In genomic region chr16:3264137-3265036, GRCh38 we compare ENCODE assay signal across 1 cellular context.
A peak's percentile ranks its signal among the peaks of the same experiment; 100 is the strongest.
TF ChIP-seq lines count a peak whose summit lies in the region.

No MANE protein-coding gene starts in this region.

TF ChIP-seq in GM12878, 131 proteins besides CTCF, POLR2A, EP300 and RAD21 (continued from another document):
- no peak for TF ChIP-seq ATF2 (IDR thresholded peaks at IDR 0.05; ENCODE audit: low read length)
- TF ChIP-seq POLR2AphosphoS5 (IDR thresholded peaks at IDR 0.05; ENCODE audit: low read length), result peak; percentile 70
- TF ChIP-seq PML (IDR thresholded peaks at IDR 0.05; ENCODE audit: low read length), result no peak
- peak; percentile 61; the same call in 1 of the 2 replicates for TF ChIP-seq CREM (IDR thresholded peaks at IDR 0.05; ENCODE audit: low read depth)
- no peak for TF ChIP-seq TCF12 (IDR thresholded peaks at IDR 0.05; ENCODE audit: low read depth, low read length)
- TF ChIP-seq SMAD1 (IDR thresholded peaks at IDR 0.05; ENCODE audit: low read depth, partially characterized antibody), result no peak
- 0 out of 2 replicates have a peak, but pooled peaks have one; percentile 70 for TF ChIP-seq GATAD2B (conservative IDR thresholded peaks at IDR 0.05; ENCODE audit: low read depth)
- 0 out of 2 replicates have a peak, but pooled peaks have one; percentile 27 for TF ChIP-seq ZNF217 (IDR thresholded peaks at IDR 0.05)
- peak; percentile 61; the same call in 1 of the 2 replicates for TF ChIP-seq RAD51 (IDR thresholded peaks at IDR 0.05)
- TF ChIP-seq SUZ12 (IDR thresholded peaks at IDR 0.05; ENCODE audit: unreplicated experiment), result no peak
- no peak for TF ChIP-seq HDAC6 (IDR thresholded peaks at IDR 0.05; ENCODE audit: unreplicated experiment)
- TF ChIP-seq SRF (IDR thresholded peaks at IDR 0.05; ENCODE audit: low read depth in 2 of 2, low read length in 2 of 2), result peak; percentile 28 to 74; a peak in 3 of 4 replicates
- TF ChIP-seq MTA2 (IDR thresholded peaks at IDR 0.05; ENCODE audit: low read depth), result no peak
- 0 out of 2 replicates have a peak, but pooled peaks have one; percentile 24 for TF ChIP-seq ZNF24 (IDR thresholded peaks at IDR 0.05)
- TF ChIP-seq IRF3 (IDR thresholded peaks at IDR 0.05), result peak; percentile 72; the same call in 1 of the 2 replicates
- peak; percentile 19; the same call in 1 of the 2 replicates for TF ChIP-seq SMAD5 (IDR thresholded peaks at IDR 0.05; ENCODE audit: low read depth)
- no peak for TF ChIP-seq E2F8 (IDR thresholded peaks at IDR 0.05; ENCODE audit: low read depth, partially characterized antibody)
- peak; percentile 79 for TF ChIP-seq HDGF (IDR thresholded peaks at IDR 0.05)
- no peak for TF ChIP-seq SREBF2 (IDR thresholded peaks at IDR 0.05; ENCODE audit: low read length)
- TF ChIP-seq TARDBP (IDR thresholded peaks at IDR 0.05; ENCODE audit: borderline replicate concordance), result 0 out of 2 replicates have a peak, but pooled peaks have one; percentile 16
- TF ChIP-seq EGR1 (IDR thresholded peaks at IDR 0.05; ENCODE audit: borderline replicate concordance in 1 of 2, low read depth in 2 of 2, low read length in 2 of 2), result peak in 1 of 2 experiments; percentile 37; a peak in 1 of 3 replicates
- no peak for TF ChIP-seq JUND (IDR thresholded peaks at IDR 0.05; ENCODE audit: low read depth, low read length)
- no peak for TF ChIP-seq KAT2A (conservative IDR thresholded peaks at IDR 0.05; ENCODE audit: control insufficient read depth, low read depth, low read length)
- TF ChIP-seq DPF2 (IDR thresholded peaks at IDR 0.05), result peak; percentile 95
